In genomic region chr1:172946814-172947507, GRCh38 we compare ENCODE assay signal across 15 cellular contexts.
DNase-seq lines count a peak whose midpoint lies in the region; ATAC-seq and TF ChIP-seq lines count a peak whose summit lies in the region.
"Had no signal": no experiment of that assay in that cellular context is flagged by ENCODE, and none has a peak within 500 bp of the region (broad histone marks: within the 10 kb centered on the region; RNA-seq: fewer than 3 reads in every experiment).

No MANE protein-coding gene starts in this region.

- POLR2A ChIA-PET in CD8-positive, alpha-beta T cell (lab: Charles Lee) = no interaction called here
- POLR2A ChIA-PET in activated CD8-positive, alpha-beta T cell treated with anti-CD3 and anti-CD28 coated beads for 36 hours (lab: Charles Lee) = interaction anchor here (0.7 kb wide), 1 partner anchor 40 kb away, joined by 3 read pairs; no protein-coding TSS in a partner anchor
- POLR2A ChIA-PET in OCI-LY7 (lab: Charles Lee) = interaction anchor here (1.0 kb wide), 1 partner anchor 72 kb away, joined by 3 read pairs; no protein-coding TSS in a partner anchor

- H2AFZ ChIP-seq in OCI-LY7 (ENCODE audit: low read length) = no peak overlapping the region

- H3K4me1 ChIP-seq in CD8-positive, alpha-beta T cell (ENCODE audit: insufficient read depth, low read length) = peaks cover 6% of the 10 kb centered on the region
- H3K4me1 ChIP-seq in OCI-LY7 (ENCODE audit: insufficient read depth, low read length, poor library complexity, severe bottlenecking) = peaks cover 2% of the 10 kb centered on the region

- no peaks in the 10 kb centered on the region for H3K79me2 ChIP-seq in OCI-LY7 (ENCODE audit: insufficient read depth, low read depth, low read length)

- no peak overlapping the region for H3K4me3 Mint-ChIP-seq in CD8-positive, alpha-beta T cell
- H3K4me3 Mint-ChIP-seq in activated CD8-positive, alpha-beta T cell treated with anti-CD3 and anti-CD28 coated beads for 36 hours = no peak overlapping the region
- H3K4me3 Mint-ChIP-seq: T-helper 2 cell treated with Interferon-gamma antibody and Interleukin-4, amounts not matched to agents 5 μg/mL and 100 μg/mL, for 36 hours had no signal

- no peak overlapping the region for H3K4me2 ChIP-seq in OCI-LY7 (ENCODE audit: low read length)

- no peaks in the 10 kb centered on the region for H3K27me3 Mint-ChIP-seq in CD8-positive, alpha-beta T cell (ENCODE audit: low read depth)
- H3K27me3 Mint-ChIP-seq in activated CD8-positive, alpha-beta T cell treated with anti-CD3 and anti-CD28 coated beads for 36 hours = peaks cover 2% of the 10 kb centered on the region

- no peak for TF ChIP-seq CTCF in CD8-positive, alpha-beta T cell (IDR thresholded peaks at IDR 0.05)
- TF ChIP-seq CTCF in activated CD8-positive, alpha-beta T cell treated with anti-CD3 and anti-CD28 coated beads for 36 hours (IDR thresholded peaks at IDR 0.05) = no peak
- TF ChIP-seq CTCF in foreskin fibroblast (IDR thresholded peaks at IDR 0.05; ENCODE audit: low read depth, low read length) (no peak), WERI-Rb-1 (IDR thresholded peaks at IDR 0.05; ENCODE audit: low read depth, low read length) (no peak), OCI-LY7 (conservative IDR thresholded peaks at IDR 0.05; ENCODE audit: low read length) (no peak)

- no peaks in the 10 kb centered on the region for H3K9me3 Mint-ChIP-seq in CD8-positive, alpha-beta T cell
- H3K9me3 Mint-ChIP-seq in activated CD8-positive, alpha-beta T cell treated with anti-CD3 and anti-CD28 coated beads for 36 hours = peaks cover 9% of the 10 kb centered on the region
- H3K9me3 Mint-ChIP-seq: T-helper 2 cell treated with Interferon-gamma antibody and Interleukin-4, amounts not matched to agents 5 μg/mL and 100 μg/mL, for 36 hours had no signal

- no peaks in the 10 kb centered on the region for H4K20me1 ChIP-seq in OCI-LY7 (ENCODE audit: insufficient read depth, low read length)

- H3K27ac ChIP-seq in CD8-positive, alpha-beta T cell (ENCODE audit: low read depth, low read length) = no peak overlapping the region
- H3K27ac ChIP-seq in WERI-Rb-1 (no peak overlapping the region), OCI-LY7 (ENCODE audit: low read depth, low read length, poor library complexity, severe bottlenecking) (no peak overlapping the region)

- H3K27me3 ChIP-seq in CD8-positive, alpha-beta T cell (ENCODE audit: insufficient read depth, low read length) = no peaks in the 10 kb centered on the region
- peaks cover 31% of the 10 kb centered on the region for H3K27me3 ChIP-seq in WERI-Rb-1 (ENCODE audit: insufficient read depth, low read depth, severe bottlenecking)

- H3K36me3 Mint-ChIP-seq in CD8-positive, alpha-beta T cell = no peaks in the 10 kb centered on the region
- H3K36me3 Mint-ChIP-seq in activated CD8-positive, alpha-beta T cell treated with anti-CD3 and anti-CD28 coated beads for 36 hours (ENCODE audit: low read depth) = no peaks in the 10 kb centered on the region

- CTCF ChIA-PET in CD8-positive, alpha-beta T cell (lab: Charles Lee) = interaction anchor here (1.0 kb wide), 1 partner anchor 202 kb away, joined by 3 read pairs; no protein-coding TSS in a partner anchor
- CTCF ChIA-PET in activated CD8-positive, alpha-beta T cell treated with anti-CD3 and anti-CD28 coated beads for 36 hours (lab: Charles Lee) = no interaction called here
- CTCF ChIA-PET in OCI-LY7 (lab: Charles Lee; ENCODE audit: unreplicated experiment) = no interaction called here

- no peaks in the 10 kb centered on the region for H3K36me3 ChIP-seq in CD8-positive, alpha-beta T cell (ENCODE audit: insufficient read depth, low read length)
- H3K36me3 ChIP-seq in WERI-Rb-1 (no peaks in the 10 kb centered on the region), OCI-LY7 (ENCODE audit: insufficient read depth, low read length) (no peaks in the 10 kb centered on the region)

- no peaks in the 10 kb centered on the region for H3K9me3 ChIP-seq in CD8-positive, alpha-beta T cell (ENCODE audit: low read length)
- no peaks in the 10 kb centered on the region for H3K9me3 ChIP-seq in WERI-Rb-1 (ENCODE audit: severe bottlenecking)
- no peaks in the 10 kb centered on the region for H3K9me3 ChIP-seq in OCI-LY7 (ENCODE audit: low read length)

- peaks cover 16% of the 10 kb centered on the region for H3K4me1 Mint-ChIP-seq in CD8-positive, alpha-beta T cell (ENCODE audit: low read depth)
- H3K4me1 Mint-ChIP-seq in activated CD8-positive, alpha-beta T cell treated with anti-CD3 and anti-CD28 coated beads for 36 hours (ENCODE audit: low read depth) = peaks cover 27% of the 10 kb centered on the region

- peak overlapping the region; percentile 30 for H3K27ac Mint-ChIP-seq in CD8-positive, alpha-beta T cell
- no peak overlapping the region for H3K27ac Mint-ChIP-seq in activated CD8-positive, alpha-beta T cell treated with anti-CD3 and anti-CD28 coated beads for 36 hours
- H3K27ac Mint-ChIP-seq: T-helper 2 cell treated with Interferon-gamma antibody and Interleukin-4, amounts not matched to agents 5 μg/mL and 100 μg/mL, for 36 hours had no signal

- H3K9me2 ChIP-seq in OCI-LY7 (ENCODE audit: insufficient read depth, low read length) = no peaks in the 10 kb centered on the region; the same call in 1 of the 2 replicates

- no peak for ATAC-seq in CD8-positive, alpha-beta T cell
- ATAC-seq in activated CD8-positive, alpha-beta T cell treated with anti-CD3 and anti-CD28 coated beads for 36 hours = peak; percentile 49
- ATAC-seq: Right ventricle myocardium inferior had no signal

- no peak overlapping the region for H3K4me3 ChIP-seq in CD8-positive, alpha-beta T cell (ENCODE audit: low read depth, low read length)
- H3K4me3 ChIP-seq in Jurkat, Clone E6-1 (ENCODE audit: low read length) = no peak overlapping the region
- no peak overlapping the region for H3K4me3 ChIP-seq in foreskin fibroblast (ENCODE audit: low read depth in 1 of 2, low read length in 2 of 2)
- H3K4me3 ChIP-seq in WERI-Rb-1 (ENCODE audit: low read depth, low read length) = no peak overlapping the region
- no peak overlapping the region for H3K4me3 ChIP-seq in OCI-LY7 (ENCODE audit: low read depth, low read length, poor library complexity, severe bottlenecking)

- intact Hi-C loops in CD8-positive, alpha-beta T cell (cut with DNase I, micrococcal nuclease) = no loop called here
- intact Hi-C loops in activated CD8-positive, alpha-beta T cell treated with anti-CD3 and anti-CD28 coated beads for 36 hours (cut with micrococcal nuclease) = no loop called here
- intact Hi-C loops in OCI-LY7 (cut with micrococcal nuclease; ENCODE audit: unreplicated experiment) = no loop called here

- no peak for DNase-seq in CD8-positive, alpha-beta T cell
- peak; percentile 9 for DNase-seq in Jurkat, Clone E6-1 (ENCODE audit: low read depth, low spot score)
- DNase-seq in activated CD8-positive, alpha-beta T cell treated with anti-CD3 and anti-CD28 coated beads for 36 hours = peak; percentile 4
- DNase-seq in foreskin fibroblast (peak; percentile 54 to 66), kidney glomerular epithelial cell (lab: John Stamatoyannopoulos, UW) (no peak), WERI-Rb-1 (no peak), foreskin melanocyte (no peak), OCI-LY7 (ENCODE audit: low spot score) (no peak)
- DNase-seq: activated CD4-positive, alpha-beta T cell treated with anti-CD3 and anti-CD28 coated beads for 48 hours; cerebellar nuclear complex; kidney; NCI-H1048; NCI-H774 had no signal

- no TSS peak for BruUV-seq in OCI-LY7 (replicated peaks; lab: Mats Ljungman, UMichigan)

Comparison
In these comparisons a context has a peak if more than half of its experiments do, and no peak if none do; other contexts are left out.
1. DNase-seq: peak in Jurkat, Clone E6-1 (single experiment), activated CD8-positive, alpha-beta T cell treated with anti-CD3 and anti-CD28 coated beads for 36 hours (single experiment) and foreskin fibroblast (2 of 2); none in CD8-positive, alpha-beta T cell (0 of 7), kidney glomerular epithelial cell (single experiment), WERI-Rb-1 (single experiment), foreskin melanocyte (single experiment) and OCI-LY7 (single experiment).